15 cellular contexts compared by ENCODE assay signal in the genomic region with DNA sequence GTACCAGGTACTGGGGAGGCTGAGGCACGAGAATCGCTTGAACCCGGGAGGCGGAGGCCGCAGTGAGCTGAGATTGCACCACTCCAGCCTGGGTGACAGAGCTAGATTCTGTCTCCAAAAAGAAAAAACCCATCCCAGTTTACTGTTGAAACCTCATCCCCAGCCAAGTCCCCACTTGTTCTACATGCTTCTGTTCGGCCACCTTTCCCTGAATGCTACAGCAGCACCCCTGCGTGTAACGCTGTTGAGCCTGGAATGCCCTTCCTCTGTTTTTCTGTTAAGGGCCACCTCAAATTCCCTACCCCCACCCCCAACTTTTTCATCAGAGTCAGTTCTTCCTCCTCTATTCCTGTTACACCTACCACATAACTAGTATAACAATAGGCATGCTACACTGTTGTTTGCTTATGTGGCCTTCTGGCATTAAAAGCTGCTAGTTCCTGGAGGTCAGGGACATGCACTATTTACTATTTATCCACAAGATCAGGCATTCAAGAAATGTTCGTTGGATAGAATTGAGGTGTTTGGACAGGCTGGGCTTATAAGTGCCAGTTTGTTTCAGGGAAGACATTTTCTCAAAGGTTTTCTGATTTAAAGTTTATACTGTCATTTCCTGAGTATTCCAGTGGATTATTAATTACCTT. TPM values are rescaled to one million over a fixed set of nuclear protein-coding genes. Genes with fewer than 3 reads are reported as not detected.
DNase-seq lines count a peak whose midpoint lies in the region; ATAC-seq and TF ChIP-seq lines count a peak whose summit lies in the region.
"Had no signal": no experiment of that assay in that cellular context is flagged by ENCODE, and none has a peak within 500 bp of the region (broad histone marks: within the 10 kb centered on the region; RNA-seq: fewer than 3 reads in every experiment).

No MANE protein-coding gene starts in this region.

- H3K79me2 ChIP-seq in PC-3 (ENCODE audit: low read length): peaks cover 9% of the 10 kb centered on the region; the same call in 1 of the 2 replicates
- H3K79me2 ChIP-seq in hepatocyte: peaks cover 28% of the 10 kb centered on the region

- H3K27ac ChIP-seq in PC-3 (ENCODE audit: low read length) (peak overlapping the region; percentile 56), hepatocyte (peak overlapping the region; percentile 10), neuronal stem cell (replicated peaks; ENCODE audit: low read length) (no peak overlapping the region)
- H3K27ac ChIP-seq: SJCRH30 had no signal

- H4K20me1 ChIP-seq in PC-3 (ENCODE audit: low read length) (no peaks in the 10 kb centered on the region), hepatocyte (ENCODE audit: insufficient read depth, poor library complexity, severe bottlenecking) (no peaks in the 10 kb centered on the region)

- H3K27ac Mint-ChIP-seq in Calu3 (ENCODE audit: unreplicated experiment): peak overlapping the region; percentile 89
- H3K27ac Mint-ChIP-seq: activated naive CD8-positive, alpha-beta T cell treated with anti-CD3 and anti-CD28 coated beads for 36 hours; IgD-negative memory B cell; stimulated activated effector memory CD8-positive, alpha-beta T cell treated with anti-CD3 and anti-CD28 coated beads, Interleukin-12 subunit alpha, Interleukin-12 subunit beta, amount 100 ng/mL, for 72 hours had no signal

- no peak overlapping the region for H4K91ac ChIP-seq in neuronal stem cell (ENCODE audit: low read depth, low read length, poor library complexity)

- peak overlapping the region; percentile 46 for H3K4me3 Mint-ChIP-seq in Calu3 (ENCODE audit: low read depth, unreplicated experiment)
- H3K4me3 Mint-ChIP-seq: activated naive CD8-positive, alpha-beta T cell treated with anti-CD3 and anti-CD28 coated beads for 36 hours; IgD-negative memory B cell; stimulated activated effector memory CD8-positive, alpha-beta T cell treated with anti-CD3 and anti-CD28 coated beads, Interleukin-12 subunit alpha, Interleukin-12 subunit beta, amount 100 ng/mL, for 72 hours had no signal

- H3K9me3 ChIP-seq in PC-3 (ENCODE audit: low read length) (no peaks in the 10 kb centered on the region), hepatocyte (ENCODE audit: low read depth) (no peaks in the 10 kb centered on the region), neuronal stem cell (replicated peaks in 1 of 2; ENCODE audit: control insufficient read depth in 2 of 2, insufficient read depth in 1 of 2, low read depth in 1 of 2, low read length in 2 of 2) (no peaks in the 10 kb centered on the region)
- H3K9me3 ChIP-seq: BE2C, SJCRH30 had no signal

- POLR2A ChIA-PET in PC-3 (lab: Charles Lee; ENCODE audit: unreplicated experiment): interaction anchor here (0.5 kb wide), 1 partner anchor 51 kb away, joined by 3 read pairs; no protein-coding TSS in a partner anchor

- H3K27me3 Mint-ChIP-seq in Calu3 (ENCODE audit: unreplicated experiment): no peaks in the 10 kb centered on the region
- H3K27me3 Mint-ChIP-seq: activated naive CD8-positive, alpha-beta T cell treated with anti-CD3 and anti-CD28 coated beads for 36 hours; IgD-negative memory B cell had no signal

- no peak overlapping the region for H2BK5ac ChIP-seq in neuronal stem cell (ENCODE audit: low read length)

- H3K9ac ChIP-seq in PC-3 (ENCODE audit: low read length): no peak overlapping the region
- H3K9ac ChIP-seq in neuronal stem cell (ENCODE audit: low read depth, low read length, poor library complexity): no peak overlapping the region

- H2AK5ac ChIP-seq in neuronal stem cell (ENCODE audit: low read depth, low read length): no peak overlapping the region

- H3K36me3 ChIP-seq in PC-3 (ENCODE audit: low read depth, low read length): peaks cover 24% of the 10 kb centered on the region
- no peaks in the 10 kb centered on the region for H3K36me3 ChIP-seq in hepatocyte (replicated peaks; ENCODE audit: insufficient read depth, low read depth)
- peaks cover 0 to 20% of the 10 kb centered on the region in 2 donors for H3K36me3 ChIP-seq in neuronal stem cell (replicated peaks in 1 of 2; ENCODE audit: control insufficient read depth in 2 of 2, insufficient read depth in 2 of 2, low read length in 2 of 2)

- H3K18ac ChIP-seq in neuronal stem cell (ENCODE audit: low read length): peak overlapping the region; percentile 77

- H3K4me1 Mint-ChIP-seq in Calu3 (ENCODE audit: low read depth, unreplicated experiment): peaks cover 28% of the 10 kb centered on the region
- H3K4me1 Mint-ChIP-seq: activated naive CD8-positive, alpha-beta T cell treated with anti-CD3 and anti-CD28 coated beads for 36 hours; IgD-negative memory B cell had no signal

- no peak overlapping the region for H3K4ac ChIP-seq in neuronal stem cell (ENCODE audit: low read length)

- H3K4me3 ChIP-seq in PC-3 (ENCODE audit: low read length) (peak overlapping the region; percentile 28; the same call in 1 of the 2 replicates), hepatocyte (no peak overlapping the region), neuronal stem cell (ENCODE audit: low read length in 2 of 2) (no peak overlapping the region)
- H3K4me3 ChIP-seq: SJCRH30 had no signal

- no peak overlapping the region for H2AFZ ChIP-seq in PC-3 (ENCODE audit: low read length)
- no peak overlapping the region for H2AFZ ChIP-seq in hepatocyte
- H2AFZ ChIP-seq in neuronal stem cell (ENCODE audit: low read length): no peak overlapping the region

- no peak overlapping the region for H3K14ac ChIP-seq in neuronal stem cell (ENCODE audit: low read length)

- no peak overlapping the region for H2BK120ac ChIP-seq in neuronal stem cell (ENCODE audit: low read depth, low read length)

- 73% methylated on average over 9 of the region's 9 CpGs for WGBS in hepatocyte (ENCODE audit: low lambda C conversion rate, missing lambda C conversion rate)
- WGBS in neuronal stem cell (ENCODE audit: extremely low coverage in 2 of 2, insufficient read length in 2 of 2, insufficient replicate concordance in 1 of 2), 2 donors: no CpG with 5 or more reads among the region's 9 CpGs

- peak; percentile 82 for ATAC-seq in PC-3
- ATAC-seq: stimulated activated effector memory CD8-positive, alpha-beta T cell treated with anti-CD3 and anti-CD28 coated beads, Interleukin-12 subunit alpha, Interleukin-12 subunit beta, amount 100 ng/mL, for 72 hours had no signal

- H3K36me3 Mint-ChIP-seq in Calu3 (ENCODE audit: insufficient read depth, unreplicated experiment): no peaks in the 10 kb centered on the region
- H3K36me3 Mint-ChIP-seq: activated naive CD8-positive, alpha-beta T cell treated with anti-CD3 and anti-CD28 coated beads for 36 hours had no signal

- no peak overlapping the region for H3K23ac ChIP-seq in neuronal stem cell (ENCODE audit: low read depth, low read length, poor library complexity)

- intact Hi-C loops in Calu3 (cut with micrococcal nuclease; ENCODE audit: unreplicated experiment) (loop anchor here (1.0 kb wide), 1 partner anchor 9 kb away; no protein-coding TSS in a partner anchor), PC-3 (cut with micrococcal nuclease) (loop anchor here (1.0 to 2.0 kb wide), 4 partner anchors 11 to 27 kb away; no protein-coding TSS in a partner anchor)

- peak overlapping the region; percentile 64 for H3K4me2 ChIP-seq in PC-3 (ENCODE audit: low read length)
- H3K4me2 ChIP-seq in hepatocyte: peak overlapping the region; percentile 37
- H3K4me2 ChIP-seq in neuronal stem cell (ENCODE audit: insufficient read depth, low read length, poor library complexity, severe bottlenecking): no peak overlapping the region

- no peak overlapping the region for H2BK15ac ChIP-seq in neuronal stem cell (ENCODE audit: low read length)

- H3K27me3 ChIP-seq in PC-3 (ENCODE audit: low read length) (no peaks in the 10 kb centered on the region), hepatocyte (no peaks in the 10 kb centered on the region), neuronal stem cell (ENCODE audit: control insufficient read depth in 3 of 3, insufficient read depth in 3 of 3, low read depth in 1 of 3, low read length in 3 of 3) (no peaks in the 10 kb centered on the region)
- H3K27me3 ChIP-seq: BE2C, SJCRH30 had no signal

- in situ Hi-C loops in ACHN (cut with HindIII; ENCODE audit: low pct_ligation_motif_present, low pct_unique_long_range_greater_than_20kb, low sequenced_read_pairs): no loop called here

- H4K8ac ChIP-seq in neuronal stem cell (ENCODE audit: low read depth, low read length): no peak overlapping the region

- no peaks in the 10 kb centered on the region for H3F3A ChIP-seq in PC-3 (ENCODE audit: low read length, unreplicated experiment)

- peaks cover 43% of the 10 kb centered on the region for H3K4me1 ChIP-seq in PC-3 (ENCODE audit: insufficient read depth, low read length)
- peaks cover 46% of the 10 kb centered on the region for H3K4me1 ChIP-seq in hepatocyte (ENCODE audit: insufficient read depth)
- H3K4me1 ChIP-seq in neuronal stem cell (ENCODE audit: control insufficient read depth in 2 of 2, insufficient read depth in 1 of 2, low read depth in 1 of 2, low read length in 2 of 2): peaks cover 3 to 6% of the 10 kb centered on the region in 2 donors
- H3K4me1 ChIP-seq: BE2C, SJCRH30 had no signal

- TF ChIP-seq CTCF in Calu3 (IDR thresholded peaks at IDR 0.05; ENCODE audit: unreplicated experiment) (no peak), PC-3 (conservative IDR thresholded peaks at IDR 0.05; ENCODE audit: low read depth, low read length) (no peak), hepatocyte (IDR thresholded peaks at IDR 0.05; ENCODE audit: poor library complexity) (no peak)

- no peaks in the 10 kb centered on the region for H3K79me1 ChIP-seq in neuronal stem cell (ENCODE audit: low read depth, low read length)

- BruUV-seq in Calu3 (replicated peaks; lab: Mats Ljungman, UMichigan): no TSS peak
- TSS peak; percentile 78 for BruUV-seq in PC-3 (replicated peaks; lab: Mats Ljungman, UMichigan)

- no peaks in the 10 kb centered on the region for H3K9me2 ChIP-seq in PC-3 (replicated peaks; ENCODE audit: low read length)
- no peaks in the 10 kb centered on the region for H3K9me2 ChIP-seq in hepatocyte (replicated peaks; ENCODE audit: insufficient read depth)

- H2BK12ac ChIP-seq in neuronal stem cell (ENCODE audit: low read length): no peak overlapping the region

- H3K9me3 Mint-ChIP-seq in Calu3 (ENCODE audit: low read depth, unreplicated experiment): no peaks in the 10 kb centered on the region
- H3K9me3 Mint-ChIP-seq: activated naive CD8-positive, alpha-beta T cell treated with anti-CD3 and anti-CD28 coated beads for 36 hours; IgD-negative memory B cell; stimulated activated effector memory CD8-positive, alpha-beta T cell treated with anti-CD3 and anti-CD28 coated beads, Interleukin-12 subunit alpha, Interleukin-12 subunit beta, amount 100 ng/mL, for 72 hours had no signal

- DNase-seq in Calu3 (no peak), PC-3 (peak; percentile 64), hepatocyte (ENCODE audit: low spot score) (no peak), neuronal stem cell (ENCODE audit: low spot score) (no peak), 8988T (no peak), OCI-M2 (lab: John Stamatoyannopoulos, UW; ENCODE audit: unreplicated experiment) (no peak), GM03348 (ENCODE audit: low spot score) (no peak), ACHN (no peak)
- DNase-seq: activated naive CD8-positive, alpha-beta T cell treated with anti-CD3 and anti-CD28 coated beads for 36 hours; BE2C; occipital lobe; SJCRH30; stimulated activated CD4-positive, alpha-beta T cell treated with anti-CD3 and anti-CD28 coated beads, Interleukin-1b, Interleukin-23, amount 100 ng/mL, for 48 hours had no signal

- CTCF ChIA-PET in Calu3 (lab: Charles Lee): interaction anchor here (1.4 kb wide), 1 partner anchor 31 kb away, joined by 4 read pairs; no protein-coding TSS in a partner anchor
- CTCF ChIA-PET in PC-3 (lab: Charles Lee): no interaction called here

RNA-seq across cellular contexts. Expression of gene C5orf47, which starts 47.1 kb away (rescaled TPM):
- total RNA-seq in Calu3 (2022): not detected in 2 replicates
- total RNA-seq in PC-3 (2014; rRNA removed): not detected in 2 replicates
- 0.07 TPM in 1 of 2 replicates, not detected in the other for total RNA-seq in hepatocyte
- 0.28 TPM in 1 of 2 replicates, not detected in the other for polyA plus RNA-seq in hepatocyte
- 0.15 TPM for polyA plus RNA-seq in neuronal stem cell (2013, experiment 1 of 2)
- polyA plus RNA-seq in neuronal stem cell (2013, experiment 2 of 2): 0.15 TPM
- total RNA-seq: activated naive CD8-positive, alpha-beta T cell treated with anti-CD3 and anti-CD28 coated beads for 36 hours; SJCRH30 had no signal
- polyA plus RNA-seq: IgD-negative memory B cell had no signal

RNA-seq across cellular contexts. Expression of gene CPEB4, which starts 53.7 kb away (rescaled TPM):
- total RNA-seq in Calu3 (2022) (30.8 and 32.0 TPM in 2 replicates), PC-3 (2014; rRNA removed) (26.2 and 37.0 TPM in 2 replicates), hepatocyte (49.2 and 49.7 TPM in 2 replicates)
- polyA plus RNA-seq in hepatocyte: 12.0 and 13.3 TPM in 2 replicates
- polyA plus RNA-seq in neuronal stem cell (2013, experiment 1 of 2): 3.4 TPM
- polyA plus RNA-seq in neuronal stem cell (2013, experiment 2 of 2): 3.5 TPM
